ENCODE assay signal across 8 cellular contexts in the genomic region with DNA sequence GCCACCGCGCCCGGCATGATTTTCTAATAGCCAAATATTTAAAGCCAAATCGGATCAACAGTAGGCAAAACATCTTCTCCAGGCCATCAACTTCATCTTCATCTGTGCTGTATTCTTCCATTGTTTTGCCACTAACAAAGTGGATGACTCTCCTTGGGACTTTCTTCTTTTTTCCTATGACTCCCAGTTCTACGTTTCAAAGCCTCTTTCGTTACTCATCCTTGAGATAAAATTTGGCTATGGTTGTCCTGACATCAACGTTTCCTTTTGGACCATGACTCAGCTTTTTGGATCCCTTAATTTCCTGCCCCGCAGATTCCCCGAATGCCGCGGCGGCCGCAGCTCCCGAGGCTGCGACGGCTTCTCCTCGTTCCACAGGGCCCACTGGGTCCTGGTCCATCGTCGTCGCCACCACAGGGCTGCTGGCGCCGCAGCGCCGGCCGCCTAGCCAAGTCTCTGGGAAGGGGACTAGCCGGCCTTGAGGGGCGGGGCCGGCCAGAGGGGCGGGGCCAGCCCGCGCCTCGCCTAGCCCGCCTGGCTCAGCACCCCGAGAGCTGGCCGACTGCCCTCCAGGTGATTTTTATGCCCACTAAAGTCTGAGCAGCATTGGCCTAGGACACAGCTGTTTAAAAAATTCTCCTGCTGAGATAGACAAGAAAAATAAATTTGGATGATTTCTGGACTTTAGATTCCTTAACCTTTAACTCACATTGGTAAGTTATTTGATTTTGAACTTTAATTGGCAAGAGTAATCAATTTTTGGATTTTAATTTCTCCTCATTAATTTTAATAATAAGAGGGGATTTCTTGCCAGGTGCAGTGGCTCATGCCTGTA.
DNase-seq lines count a peak whose midpoint lies in the region; ATAC-seq and TF ChIP-seq lines count a peak whose summit lies in the region.

No MANE protein-coding gene starts in this region.

- POLR2A ChIA-PET in AG04450 (lab: Yijun Ruan, JAX): no interaction called here

- peak overlapping the region; percentile 37; the same call in 1 of the 2 replicates for H3K4me3 ChIP-seq in AG04450 (ENCODE audit: low read depth, low read length)
- no peak overlapping the region for H3K4me3 ChIP-seq in mucosa of descending colon
- peak overlapping the region; percentile 33 to 48 for H3K4me3 ChIP-seq in tibial artery

- peak; percentile 86 for ATAC-seq in activated CD8-positive, alpha-beta memory T cell treated with anti-CD3 and anti-CD28 coated beads, Interleukin-2, amount 10 ng/mL, durations not matched to agents 7 days and 5 days
- peak; percentile 85 for ATAC-seq in mucosa of descending colon

- intact Hi-C loops in mucosa of descending colon (cut with DNase I, micrococcal nuclease) (no loop called here), tibial artery (cut with DNase I; ENCODE audit: low total_unique reads) (no loop called here)

- H3K36me3 ChIP-seq in mucosa of descending colon (ENCODE audit: low read depth): no peaks in the 10 kb centered on the region
- H3K36me3 ChIP-seq in tibial artery: no peaks in the 10 kb centered on the region

- H3K27me3 Mint-ChIP-seq in activated CD8-positive, alpha-beta memory T cell treated with anti-CD3 and anti-CD28 coated beads, Interleukin-2, amount 10 ng/mL, durations not matched to agents 7 days and 5 days: peaks cover 10% of the 10 kb centered on the region

- DNase-seq in AG04450 (ENCODE audit: low read depth, low spot score) (peak; percentile 63), GM19240 (ENCODE audit: insufficient read length, low spot score) (peak; percentile 46), M059J (ENCODE audit: low read depth) (peak; percentile 97), fibroblast of gingiva (ENCODE audit: low read depth) (peak; percentile 90), mucosa of descending colon (peak; percentile 67 to 83 (median 80)), tibial artery (peak; percentile 76 to 93), Kasumi-1 (lab: John Stamatoyannopoulos, UW) (no peak)
- no peak for DNase-seq in activated CD8-positive, alpha-beta memory T cell treated with anti-CD3 and anti-CD28 coated beads, Interleukin-2, amount 10 ng/mL, durations not matched to agents 7 days and 5 days

- H3K4me1 ChIP-seq in mucosa of descending colon (ENCODE audit: low read depth) (peaks cover 11% of the 10 kb centered on the region), tibial artery (peaks cover 0 to 10% (median 5%) of the 10 kb centered on the region in 4 donors)

- no peak for TF ChIP-seq CTCF in AG04450 (IDR thresholded peaks at IDR 0.05; ENCODE audit: low read depth, low read length)
- no peak for TF ChIP-seq CTCF in mucosa of descending colon (IDR thresholded peaks at IDR 0.05)
- TF ChIP-seq CTCF in tibial artery (IDR thresholded peaks at IDR 0.05): no peak

- peaks cover 13% of the 10 kb centered on the region for H3K4me1 Mint-ChIP-seq in activated CD8-positive, alpha-beta memory T cell treated with anti-CD3 and anti-CD28 coated beads, Interleukin-2, amount 10 ng/mL, durations not matched to agents 7 days and 5 days

- H3K9me3 ChIP-seq in AG04450 (ENCODE audit: control insufficient read depth, insufficient read depth, low read length): no peaks in the 10 kb centered on the region
- peaks cover 10% of the 10 kb centered on the region for H3K9me3 ChIP-seq in mucosa of descending colon
- H3K9me3 ChIP-seq in tibial artery: peaks cover 0 to 7% (median 0%) of the 10 kb centered on the region in 3 donors

- H3K27me3 ChIP-seq in AG04450 (ENCODE audit: control insufficient read depth, insufficient read depth, low read length) (no peaks in the 10 kb centered on the region), tibial artery (no peaks in the 10 kb centered on the region)

- H3K4me3 Mint-ChIP-seq in activated CD8-positive, alpha-beta memory T cell treated with anti-CD3 and anti-CD28 coated beads, Interleukin-2, amount 10 ng/mL, durations not matched to agents 7 days and 5 days: peak overlapping the region; percentile 63

- peaks cover 2% of the 10 kb centered on the region for H3K36me3 Mint-ChIP-seq in activated CD8-positive, alpha-beta memory T cell treated with anti-CD3 and anti-CD28 coated beads, Interleukin-2, amount 10 ng/mL, durations not matched to agents 7 days and 5 days

- CTCF ChIA-PET in AG04450 (lab: Charles Lee): interaction anchor here (0.9 to 1.4 kb wide), 3 partner anchors 12 to 132 kb away, joined by 3 read pairs; no protein-coding TSS in a partner anchor
- CTCF ChIA-PET in activated CD8-positive, alpha-beta memory T cell treated with anti-CD3 and anti-CD28 coated beads, Interleukin-2, amount 10 ng/mL, durations not matched to agents 7 days and 5 days (lab: Charles Lee): no interaction called here

- peak overlapping the region; percentile 90 for H3K27ac ChIP-seq in AG04450 (ENCODE audit: low read depth, low read length)
- H3K27ac ChIP-seq in tibial artery: peak overlapping the region; percentile 67 to 72

- H3K9me3 Mint-ChIP-seq in activated CD8-positive, alpha-beta memory T cell treated with anti-CD3 and anti-CD28 coated beads, Interleukin-2, amount 10 ng/mL, durations not matched to agents 7 days and 5 days (ENCODE audit: low read depth): peaks cover 6% of the 10 kb centered on the region

- no peak overlapping the region for H3K27ac Mint-ChIP-seq in activated CD8-positive, alpha-beta memory T cell treated with anti-CD3 and anti-CD28 coated beads, Interleukin-2, amount 10 ng/mL, durations not matched to agents 7 days and 5 days

Comparison
In these comparisons a context has a peak if more than half of its experiments do, and no peak if none do; other contexts are left out.
1. DNase-seq: peak in AG04450 (single experiment), GM19240 (single experiment), M059J (single experiment), fibroblast of gingiva (single experiment), mucosa of descending colon (3 of 3) and tibial artery (2 of 2); none in activated CD8-positive, alpha-beta memory T cell treated with anti-CD3 and anti-CD28 coated beads, Interleukin-2, amount 10 ng/mL, durations not matched to agents 7 days and 5 days (single experiment) and Kasumi-1 (0 of 2).